ENCODE assay signal across 20 cellular contexts in genomic region chr7:25665346-25665745, GRCh38.
DNase-seq lines count a peak whose midpoint lies in the region; ATAC-seq, FAIRE-seq and TF ChIP-seq lines count a peak whose summit lies in the region.
"Had no signal": no experiment of that assay in that cellular context is flagged by ENCODE, and none has a peak within 500 bp of the region (broad histone marks: within the 10 kb centered on the region; RNA-seq: fewer than 3 reads in every experiment).

No MANE protein-coding gene starts in this region.

- H3K4me3 ChIP-seq in lung = no peak overlapping the region

- no peaks in the 10 kb centered on the region for H3K36me3 ChIP-seq in lung (ENCODE audit: control insufficient read depth in 2 of 2, insufficient read depth in 2 of 2, low read length in 2 of 2)

- peaks cover 0 to 6% of the 10 kb centered on the region in 2 donors for H3K4me1 ChIP-seq in lung (ENCODE audit: control insufficient read depth in 2 of 2, insufficient read depth in 2 of 2, low read length in 2 of 2)

- no peak overlapping the region for H3K27ac ChIP-seq in lung (ENCODE audit: low read depth in 1 of 2, low read length in 1 of 2)

- 81 to 92% methylated on average over 4 of the region's 4 CpGs for WGBS in lung, 2 donors

- peaks cover 0 to 3% of the 10 kb centered on the region in 2 donors for H3K9me3 ChIP-seq in lung (ENCODE audit: control insufficient read depth in 2 of 2, insufficient read depth in 1 of 2, low read length in 1 of 2)

- peak; percentile 15 for FAIRE-seq in TTC549 (lab: Jason Lieb, UNC)
- FAIRE-seq: endometrium, keratinocyte had no signal

- intact Hi-C loops in sciatic nerve (cut with DNase I) = no loop called here

- TF ChIP-seq CTCF in lung (IDR thresholded peaks at IDR 0.05; ENCODE audit: control extremely low read depth, extremely low read depth) (no peak), GM10266 (IDR thresholded peaks at IDR 0.05; ENCODE audit: control insufficient read depth, insufficient read depth, low read depth, missing control alignments) (no peak)

- peak; percentile 47 for DNase-seq in G401 (ENCODE audit: low spot score)
- no peak for DNase-seq in lung (ENCODE audit: low spot score)
- no peak for DNase-seq in sciatic nerve (ENCODE audit: low spot score)
- no peak for DNase-seq in GM10266 (ENCODE audit: extremely low spot score)
- DNase-seq in T-helper 2 cell = no peak
- DNase-seq: activated CD4-positive, alpha-beta T cell treated with anti-CD3 and anti-CD28 coated beads, Interleukin-2, amount 10 ng/mL, durations not matched to agents 24 days and 14 days; cortex of kidney; H9; hippocampal formation; mesenchymal stem cell; NCI-H1092 treated with DMSO at 0.1 percent for 48 hours; NCI-H2029 treated with DMSO at 0.1 percent for 48 hours; NCI-H345; PC-3; stimulated activated CD8-positive, alpha-beta memory T cell treated with anti-CD3 and anti-CD28 coated beads, Interleukin-4, amount 100 ng/mL, for 48 hours had no signal

- H3K27me3 ChIP-seq in lung (ENCODE audit: control insufficient read depth, insufficient read depth) = no peaks in the 10 kb centered on the region

- in situ Hi-C loops in G401 (cut with HindIII; ENCODE audit: low sequenced_read_pairs) = no loop called here

- peak; percentile 3 for ATAC-seq in lung (ENCODE audit: insufficient read depth, low FRiP score)
- peak; percentile 25 for ATAC-seq in sciatic nerve
- ATAC-seq in HG03571 (IDR thresholded peaks at IDR 0.05; ENCODE audit: unreplicated experiment) = no peak
- ATAC-seq in HG03469 (IDR thresholded peaks at IDR 0.05; ENCODE audit: unreplicated experiment) = no peak
- ATAC-seq: PC-3 had no signal

Comparison
In these comparisons a context has a peak if more than half of its experiments do, and no peak if none do; other contexts are left out.
1. ATAC-seq: peak in lung (single experiment) and sciatic nerve (single experiment); none in HG03571 (single experiment) and HG03469 (single experiment).